ENCODE assay signal across 19 cellular contexts in the genomic region with DNA sequence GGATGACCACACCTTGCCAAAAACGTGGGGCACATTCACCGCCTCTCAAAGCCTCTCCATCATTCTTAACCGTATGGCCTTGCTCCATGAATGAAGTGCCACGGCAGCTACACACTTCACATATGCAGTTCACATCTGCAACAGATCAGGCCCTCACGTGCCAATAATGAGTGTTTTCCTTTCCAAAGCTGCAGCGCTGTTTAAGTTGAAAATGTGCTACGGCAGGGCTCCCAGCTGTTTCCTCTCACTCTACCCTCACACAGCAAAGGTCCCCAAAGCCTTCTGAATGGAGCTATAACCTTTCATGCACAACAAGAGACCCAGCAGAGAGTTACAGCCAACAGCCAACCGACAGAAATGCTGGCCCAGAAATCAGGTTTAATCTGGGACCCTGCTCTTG.
DNase-seq lines count a peak whose midpoint lies in the region; ATAC-seq and TF ChIP-seq lines count a peak whose summit lies in the region.
"Had no signal": no experiment of that assay in that cellular context is flagged by ENCODE, and none has a peak within 500 bp of the region (broad histone marks: within the 10 kb centered on the region; RNA-seq: fewer than 3 reads in every experiment).

No MANE protein-coding gene starts in this region.

- CTCF ChIA-PET in activated B cell treated with CpG ODN at 0.5 μM for 24 hours (lab: Charles Lee), result interaction anchor here (1.3 to 1.8 kb wide), 2 partner anchors 12 to 72 kb away, joined by 3 to 5 read pairs; no protein-coding TSS in a partner anchor
- CTCF ChIA-PET in naive thymus-derived CD4-positive, alpha-beta T cell (lab: Charles Lee), result interaction anchor here (1.2 kb wide), 1 partner anchor 12 kb away, joined by 4 read pairs; no protein-coding TSS in a partner anchor

- H3K4me3 Mint-ChIP-seq in activated B cell treated with CpG ODN at 0.5 μM for 24 hours, result no peak overlapping the region
- H3K4me3 Mint-ChIP-seq in naive thymus-derived CD4-positive, alpha-beta T cell, result no peak overlapping the region
- H3K4me3 Mint-ChIP-seq: activated T-cell treated with anti-CD3 and anti-CD28 coated beads, Interleukin-2, amount 50 U/mL, for 4 hours; dendritic cell treated with granulocyte-macrophage colony-stimulating factor and Interleukin-4, amounts not matched to agents 40 ng/mL and 50 ng/mL, for 4 days; T-helper 1 cell treated with Interleukin-12 subunit alpha and Interleukin-12 subunit beta and Interleukin-4 antibody, amounts not matched to agents 30 μg/mL and 1 μg/mL, for 36 hours had no signal

- intact Hi-C loops in activated B cell treated with CpG ODN at 0.5 μM for 24 hours (cut with micrococcal nuclease), result no loop called here
- intact Hi-C loops in naive thymus-derived CD4-positive, alpha-beta T cell (cut with micrococcal nuclease), result no loop called here

- H3K27me3 Mint-ChIP-seq in activated B cell treated with CpG ODN at 0.5 μM for 24 hours, result no peaks in the 10 kb centered on the region
- H3K27me3 Mint-ChIP-seq in naive thymus-derived CD4-positive, alpha-beta T cell, result no peaks in the 10 kb centered on the region
- H3K27me3 Mint-ChIP-seq: dendritic cell treated with granulocyte-macrophage colony-stimulating factor and Interleukin-4, amounts not matched to agents 40 ng/mL and 50 ng/mL, for 4 days had no signal

- DNase-seq in activated B cell treated with CpG ODN at 0.5 μM for 24 hours (no peak), NCI-H748 treated with DMSO at 0.1 percent for 48 hours (lab: John Stamatoyannopoulos, UW) (no peak)
- DNase-seq in naive thymus-derived CD4-positive, alpha-beta T cell, result no peak
- DNase-seq in stimulated activated CD8-positive, alpha-beta memory T cell treated with anti-CD3 and anti-CD28 coated beads, Interleukin-4, amount 100 ng/mL, for 48 hours, result no peak
- DNase-seq: activated CD4-positive, alpha-beta T cell treated with anti-CD3 and anti-CD28 coated beads for 4 hours; activated T-cell treated with anti-CD3 and anti-CD28 coated beads, Interleukin-2, amount 50 U/mL, for 4 hours; BE2C; DMS79; IMR-90; midbrain; NCI-H146; NCI-H526; posterior cingulate gyrus; RPMI8226 had no signal

- H3K9me3 ChIP-seq in naive thymus-derived CD4-positive, alpha-beta T cell (ENCODE audit: control insufficient read depth in 2 of 3, low read length in 3 of 3), result no peaks in the 10 kb centered on the region
- H3K9me3 ChIP-seq: BE2C had no signal

- no peak overlapping the region for H3K27ac ChIP-seq in naive thymus-derived CD4-positive, alpha-beta T cell (ENCODE audit: low read depth, low read length)

- no peaks in the 10 kb centered on the region for H3K27me3 ChIP-seq in naive thymus-derived CD4-positive, alpha-beta T cell (ENCODE audit: control insufficient read depth in 2 of 2, insufficient read depth in 2 of 2, low read length in 2 of 2)
- H3K27me3 ChIP-seq: BE2C had no signal

- no peaks in the 10 kb centered on the region for H3K9me3 Mint-ChIP-seq in activated B cell treated with CpG ODN at 0.5 μM for 24 hours
- no peaks in the 10 kb centered on the region for H3K9me3 Mint-ChIP-seq in naive thymus-derived CD4-positive, alpha-beta T cell
- H3K9me3 Mint-ChIP-seq: activated T-cell treated with anti-CD3 and anti-CD28 coated beads, Interleukin-2, amount 50 U/mL, for 4 hours; dendritic cell treated with granulocyte-macrophage colony-stimulating factor and Interleukin-4, amounts not matched to agents 40 ng/mL and 50 ng/mL, for 4 days; T-helper 1 cell treated with Interleukin-12 subunit alpha and Interleukin-12 subunit beta and Interleukin-4 antibody, amounts not matched to agents 30 μg/mL and 1 μg/mL, for 36 hours had no signal

- POLR2A ChIA-PET in activated B cell treated with CpG ODN at 0.5 μM for 24 hours (lab: Charles Lee), result no interaction called here
- POLR2A ChIA-PET in naive thymus-derived CD4-positive, alpha-beta T cell (lab: Charles Lee), result no interaction called here

- peaks cover 0 to 62% (median 6%) of the 10 kb centered on the region in 3 experiments for H3K36me3 ChIP-seq in naive thymus-derived CD4-positive, alpha-beta T cell (ENCODE audit: control insufficient read depth in 2 of 3, insufficient read depth in 3 of 3, low read length in 3 of 3)
- H3K36me3 ChIP-seq: BE2C had no signal

- ATAC-seq in GM18508 (IDR thresholded peaks at IDR 0.05; ENCODE audit: insufficient read depth, unreplicated experiment) (peak; percentile 12), GM21528 (IDR thresholded peaks at IDR 0.05; ENCODE audit: low FRiP score, unreplicated experiment) (peak; percentile 20), activated B cell treated with CpG ODN at 0.5 μM for 24 hours (ENCODE audit: low read depth) (no peak), HG03159 (IDR thresholded peaks at IDR 0.05; ENCODE audit: unreplicated experiment) (no peak)
- ATAC-seq in naive thymus-derived CD4-positive, alpha-beta T cell, result no peak
- ATAC-seq: activated T-cell treated with anti-CD3 and anti-CD28 coated beads, Interleukin-2, amount 50 U/mL, for 4 hours had no signal

- H3K4me1 ChIP-seq in naive thymus-derived CD4-positive, alpha-beta T cell (ENCODE audit: control insufficient read depth in 2 of 2, insufficient read depth in 2 of 2, low read length in 2 of 2), result no peaks in the 10 kb centered on the region
- H3K4me1 ChIP-seq: BE2C had no signal

- H3K27ac Mint-ChIP-seq in activated B cell treated with CpG ODN at 0.5 μM for 24 hours, result peak overlapping the region; percentile 59
- peak overlapping the region in 5 of 9 donors; percentile 12 to 74 (median 58) for H3K27ac Mint-ChIP-seq in naive thymus-derived CD4-positive, alpha-beta T cell
- H3K27ac Mint-ChIP-seq: dendritic cell treated with granulocyte-macrophage colony-stimulating factor and Interleukin-4, amounts not matched to agents 40 ng/mL and 50 ng/mL, for 4 days; T-helper 1 cell treated with Interleukin-12 subunit alpha and Interleukin-12 subunit beta and Interleukin-4 antibody, amounts not matched to agents 30 μg/mL and 1 μg/mL, for 36 hours had no signal

- H3K36me3 Mint-ChIP-seq in activated B cell treated with CpG ODN at 0.5 μM for 24 hours (ENCODE audit: low read depth), result peaks cover 80% of the 10 kb centered on the region
- peaks cover 0 to 39% (median 10%) of the 10 kb centered on the region in 5 donors for H3K36me3 Mint-ChIP-seq in naive thymus-derived CD4-positive, alpha-beta T cell

- no peak for TF ChIP-seq CTCF in activated B cell treated with CpG ODN at 0.5 μM for 24 hours (IDR thresholded peaks at IDR 0.05)

- peaks cover 11% of the 10 kb centered on the region for H3K4me1 Mint-ChIP-seq in activated B cell treated with CpG ODN at 0.5 μM for 24 hours
- peaks cover 10 to 30% (median 21%) of the 10 kb centered on the region in 7 donors for H3K4me1 Mint-ChIP-seq in naive thymus-derived CD4-positive, alpha-beta T cell

- no peak overlapping the region for H3K4me3 ChIP-seq in naive thymus-derived CD4-positive, alpha-beta T cell (ENCODE audit: low read length)

Comparison
In these comparisons a context has a peak if more than half of its experiments do, and no peak if none do; other contexts are left out.
1. ATAC-seq: peak in GM18508 (single experiment) and GM21528 (single experiment); none in activated B cell treated with CpG ODN at 0.5 μM for 24 hours (single experiment), naive thymus-derived CD4-positive, alpha-beta T cell (single experiment) and HG03159 (single experiment).